13 cellular contexts compared by ENCODE assay signal in the genomic region with DNA sequence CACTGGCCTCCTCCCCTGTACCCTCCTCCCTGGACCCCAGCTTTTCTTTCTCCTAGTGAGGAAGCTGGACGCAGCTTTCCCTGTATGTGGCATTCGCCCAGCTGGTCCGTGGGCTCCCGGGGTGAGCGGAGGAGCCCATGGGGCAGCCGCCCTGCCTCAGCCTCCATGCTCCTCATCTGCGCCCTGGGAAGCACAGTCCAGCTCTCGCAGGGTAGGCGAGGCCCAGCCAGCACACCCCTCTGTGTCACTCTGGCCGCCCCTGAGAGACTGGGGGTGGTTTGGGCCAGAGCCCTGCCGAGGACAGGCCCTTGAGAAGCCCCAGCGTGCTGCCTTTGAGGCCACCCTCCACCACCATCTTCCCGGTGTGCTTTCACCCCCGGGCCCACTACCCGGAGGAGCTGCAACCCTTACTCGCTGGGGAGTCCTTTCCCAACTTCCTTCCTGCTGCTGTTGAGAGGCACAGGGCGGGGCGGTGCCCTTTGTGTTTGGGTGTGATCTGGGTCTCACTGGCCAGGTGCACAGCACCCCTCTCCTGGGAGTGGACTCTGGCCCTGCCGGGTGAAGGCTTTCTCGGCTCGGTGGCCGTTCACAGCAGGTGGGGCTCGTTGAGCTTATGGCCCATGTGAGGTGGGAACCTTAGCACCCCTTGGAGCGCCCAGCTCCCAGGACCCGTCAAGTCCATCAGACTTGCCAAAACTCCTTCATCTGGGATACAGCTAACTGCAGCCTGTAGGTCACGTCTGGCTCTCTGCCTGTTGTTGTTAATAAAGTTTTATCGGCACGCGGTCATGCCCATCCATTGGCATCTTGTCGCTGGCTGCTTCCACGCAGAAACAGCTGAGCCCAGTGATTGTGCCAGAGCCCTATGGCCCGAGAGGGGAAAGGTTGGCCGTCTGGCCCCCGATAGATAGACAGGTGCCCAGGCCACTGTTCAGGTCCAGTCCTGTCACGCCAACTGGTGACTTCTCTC. TPM values are rescaled to one million over a fixed set of nuclear protein-coding genes. Genes with fewer than 3 reads are reported as not detected.
DNase-seq lines count a peak whose midpoint lies in the region; ATAC-seq and TF ChIP-seq lines count a peak whose summit lies in the region.
"Had no signal": no experiment of that assay in that cellular context is flagged by ENCODE, and none has a peak within 500 bp of the region (broad histone marks: within the 10 kb centered on the region; RNA-seq: fewer than 3 reads in every experiment).

No MANE protein-coding gene starts in this region.

- no peaks in the 10 kb centered on the region for H3K9me3 Mint-ChIP-seq in stimulated activated naive CD8-positive, alpha-beta T cell treated with anti-CD3 and anti-CD28 coated beads, Interleukin-15, Interleukin-2, amounts not matched to agents 100 ng/mL and 50 ng/mL, for 24 hours
- no peaks in the 10 kb centered on the region for H3K9me3 Mint-ChIP-seq in activated CD4-positive, alpha-beta memory T cell treated with anti-CD3 and anti-CD28 coated beads, Interleukin-2, amount 10 ng/mL, durations not matched to agents 7 days and 5 days
- no peaks in the 10 kb centered on the region for H3K9me3 Mint-ChIP-seq in mesothelial cell of epicardium

- ATAC-seq in stimulated activated naive CD8-positive, alpha-beta T cell treated with anti-CD3 and anti-CD28 coated beads, Interleukin-15, Interleukin-2, amounts not matched to agents 100 U/mL and 50 U/mL, for 24 hours: no peak
- ATAC-seq in HG02884 (IDR thresholded peaks at IDR 0.05; ENCODE audit: unreplicated experiment) (no peak), HG03520 (IDR thresholded peaks at IDR 0.05; ENCODE audit: unreplicated experiment) (no peak), GM21515 (IDR thresholded peaks at IDR 0.05; ENCODE audit: unreplicated experiment) (no peak)

- no peak for DNase-seq in stimulated activated naive CD8-positive, alpha-beta T cell treated with anti-CD3 and anti-CD28 coated beads, Interleukin-15, Interleukin-2, amounts not matched to agents 100 U/mL and 50 U/mL, for 24 hours
- no peak for DNase-seq in activated CD4-positive, alpha-beta memory T cell treated with anti-CD3 and anti-CD28 coated beads, Interleukin-2, amount 10 ng/mL, durations not matched to agents 7 days and 5 days
- DNase-seq in mesothelial cell of epicardium (ENCODE audit: low spot score in 2 of 2, unreplicated experiment in 2 of 2): no peak
- DNase-seq in NCI-H446 treated with DMSO at 0.1 percent for 48 hours (lab: John Stamatoyannopoulos, UW): no peak
- DNase-seq: activated CD8-positive, alpha-beta memory T cell treated with anti-CD3 and anti-CD28 coated beads for 24 hours; islet precursor cell; KBM-7; NCI-H226; SHP77 had no signal

- TF ChIP-seq CTCF in mesothelial cell of epicardium (IDR thresholded peaks at IDR 0.05; ENCODE audit: unreplicated experiment): no peak

- CTCF ChIA-PET in activated CD4-positive, alpha-beta memory T cell treated with anti-CD3 and anti-CD28 coated beads, Interleukin-2, amount 10 ng/mL, durations not matched to agents 7 days and 5 days (lab: Charles Lee): no interaction called here

- no peaks in the 10 kb centered on the region for H3K27me3 Mint-ChIP-seq in stimulated activated naive CD8-positive, alpha-beta T cell treated with anti-CD3 and anti-CD28 coated beads, Interleukin-15, Interleukin-2, amounts not matched to agents 100 ng/mL and 50 ng/mL, for 24 hours
- H3K27me3 Mint-ChIP-seq in activated CD4-positive, alpha-beta memory T cell treated with anti-CD3 and anti-CD28 coated beads, Interleukin-2, amount 10 ng/mL, durations not matched to agents 7 days and 5 days: no peaks in the 10 kb centered on the region
- no peaks in the 10 kb centered on the region for H3K27me3 Mint-ChIP-seq in mesothelial cell of epicardium (ENCODE audit: low read depth)

- peaks cover 48% of the 10 kb centered on the region for H3K4me1 Mint-ChIP-seq in stimulated activated naive CD8-positive, alpha-beta T cell treated with anti-CD3 and anti-CD28 coated beads, Interleukin-15, Interleukin-2, amounts not matched to agents 100 ng/mL and 50 ng/mL, for 24 hours (ENCODE audit: low read depth)
- peaks cover 49% of the 10 kb centered on the region for H3K4me1 Mint-ChIP-seq in activated CD4-positive, alpha-beta memory T cell treated with anti-CD3 and anti-CD28 coated beads, Interleukin-2, amount 10 ng/mL, durations not matched to agents 7 days and 5 days
- peaks cover 9% of the 10 kb centered on the region for H3K4me1 Mint-ChIP-seq in mesothelial cell of epicardium

- H3K4me3 Mint-ChIP-seq in stimulated activated naive CD8-positive, alpha-beta T cell treated with anti-CD3 and anti-CD28 coated beads, Interleukin-15, Interleukin-2, amounts not matched to agents 100 ng/mL and 50 ng/mL, for 24 hours: peak overlapping the region; percentile 59
- H3K4me3 Mint-ChIP-seq in activated CD4-positive, alpha-beta memory T cell treated with anti-CD3 and anti-CD28 coated beads, Interleukin-2, amount 10 ng/mL, durations not matched to agents 7 days and 5 days: peak overlapping the region; percentile 54
- peak overlapping the region; percentile 81 for H3K4me3 Mint-ChIP-seq in mesothelial cell of epicardium

- H3K36me3 Mint-ChIP-seq in stimulated activated naive CD8-positive, alpha-beta T cell treated with anti-CD3 and anti-CD28 coated beads, Interleukin-15, Interleukin-2, amounts not matched to agents 100 ng/mL and 50 ng/mL, for 24 hours (ENCODE audit: low read depth): peaks cover 22% of the 10 kb centered on the region
- H3K36me3 Mint-ChIP-seq in activated CD4-positive, alpha-beta memory T cell treated with anti-CD3 and anti-CD28 coated beads, Interleukin-2, amount 10 ng/mL, durations not matched to agents 7 days and 5 days (ENCODE audit: low read depth): peaks cover 21% of the 10 kb centered on the region
- peaks cover 7% of the 10 kb centered on the region for H3K36me3 Mint-ChIP-seq in mesothelial cell of epicardium

- no peak overlapping the region for H3K27ac Mint-ChIP-seq in stimulated activated naive CD8-positive, alpha-beta T cell treated with anti-CD3 and anti-CD28 coated beads, Interleukin-15, Interleukin-2, amounts not matched to agents 100 ng/mL and 50 ng/mL, for 24 hours
- peak overlapping the region; percentile 34 for H3K27ac Mint-ChIP-seq in activated CD4-positive, alpha-beta memory T cell treated with anti-CD3 and anti-CD28 coated beads, Interleukin-2, amount 10 ng/mL, durations not matched to agents 7 days and 5 days
- H3K27ac Mint-ChIP-seq in mesothelial cell of epicardium: no peak overlapping the region

- POLR2A ChIA-PET in activated CD4-positive, alpha-beta memory T cell treated with anti-CD3 and anti-CD28 coated beads, Interleukin-2, amount 10 ng/mL, durations not matched to agents 7 days and 5 days (lab: Charles Lee): interaction anchor here (0.6 to 2.4 kb wide), 3 partner anchors 10 to 127 kb away, joined by 3 to 12 read pairs (median 3); a partner anchor contains a TSS

RNA-seq across cellular contexts. Expression of a gene that starts 3.2 kb away (rescaled TPM):
- total RNA-seq in activated CD4-positive, alpha-beta memory T cell treated with anti-CD3 and anti-CD28 coated beads, Interleukin-2, amount 10 ng/mL, durations not matched to agents 7 days and 5 days: 10 to 100 TPM; 49.6 to 52.0 TPM
- 51.2 to 53.0 TPM (median 51.5 TPM) in 3 replicates for total RNA-seq in mesothelial cell of epicardium

RNA-seq across cellular contexts. Expression of a gene that starts 10.3 kb away (rescaled TPM):
- 100 to 1,000 TPM; 275 to 280 TPM for total RNA-seq in activated CD4-positive, alpha-beta memory T cell treated with anti-CD3 and anti-CD28 coated beads, Interleukin-2, amount 10 ng/mL, durations not matched to agents 7 days and 5 days
- not detected in 3 replicates for total RNA-seq in mesothelial cell of epicardium

RNA-seq across cellular contexts. Expression of a gene that starts 35.5 kb away (rescaled TPM):
- total RNA-seq in activated CD4-positive, alpha-beta memory T cell treated with anti-CD3 and anti-CD28 coated beads, Interleukin-2, amount 10 ng/mL, durations not matched to agents 7 days and 5 days: under 1 TPM; 0.25 to 0.43 TPM
- total RNA-seq in mesothelial cell of epicardium: 2.3 to 2.6 TPM (median 2.4 TPM) in 3 replicates

RNA-seq across cellular contexts. Expression of a gene that starts 53.1 kb away (rescaled TPM):
- 100 to 1,000 TPM; 140 TPM for total RNA-seq in activated CD4-positive, alpha-beta memory T cell treated with anti-CD3 and anti-CD28 coated beads, Interleukin-2, amount 10 ng/mL, durations not matched to agents 7 days and 5 days
- 0.09 to 0.13 TPM (median 0.13 TPM) in 3 replicates for total RNA-seq in mesothelial cell of epicardium

Comparison
In these comparisons a context has a peak if more than half of its experiments do, and no peak if none do; other contexts are left out.
1. RNA of a gene that starts 10.3 kb away (total RNA-seq): 275 to 280 TPM in activated CD4-positive, alpha-beta memory T cell treated with anti-CD3 and anti-CD28 coated beads, Interleukin-2, amount 10 ng/mL, durations not matched to agents 7 days and 5 days; not detected in mesothelial cell of epicardium; every median in the first group is over 100 times any median in the second.
2. Peak in every context shown above with its lines, with median percentiles within 50 percentile points of each other: H3K4me3 Mint-ChIP-seq.